ENCODE assay signal across 2 cellular contexts in genomic region chr11:18407400-18407799, GRCh38.
TF ChIP-seq lines count a peak whose summit lies in the region.
"Not testable (repeated sequence)": the region's sequence is repeated elsewhere in the genome, so short reads cannot be mapped to it uniquely, and the experiment has no call there.

No MANE protein-coding gene starts in this region.

TF ChIP-seq in A549, 52 proteins besides CTCF, POLR2A, EP300 and RAD21:
- peak; percentile 29; the same call in 1 of the 2 replicates for TF ChIP-seq GATA3 (IDR thresholded peaks at IDR 0.05; ENCODE audit: borderline replicate concordance)
- TF ChIP-seq MAX (IDR thresholded peaks at IDR 0.05), result peak; percentile 55
- TF ChIP-seq JUNB (IDR thresholded peaks at IDR 0.05), result peak; percentile 57; the same call in 1 of the 2 replicates
- not testable (repeated sequence) for TF ChIP-seq FOSL2 (IDR thresholded peaks at IDR 0.05)
- peak; percentile 73 for TF ChIP-seq FOSL2 (CRISPR knock-in tag; IDR thresholded peaks at IDR 0.05)
- TF ChIP-seq HOXB13 (CRISPR knock-in tag; IDR thresholded peaks at IDR 0.05; ENCODE audit: low read depth), result 0 out of 2 replicates have a peak, but pooled peaks have one; percentile 28

TF ChIP-seq in SK-N-SH, 30 proteins besides CTCF, POLR2A, EP300 and RAD21:
- peak; percentile 24; the same call in 1 of the 2 replicates for TF ChIP-seq JUND (IDR thresholded peaks at IDR 0.05)
- 0 out of 2 replicates have a peak, but pooled peaks have one; percentile 17 for TF ChIP-seq FOSL2 (IDR thresholded peaks at IDR 0.05; ENCODE audit: borderline replicate concordance, low read depth)
